In the genomic region with DNA sequence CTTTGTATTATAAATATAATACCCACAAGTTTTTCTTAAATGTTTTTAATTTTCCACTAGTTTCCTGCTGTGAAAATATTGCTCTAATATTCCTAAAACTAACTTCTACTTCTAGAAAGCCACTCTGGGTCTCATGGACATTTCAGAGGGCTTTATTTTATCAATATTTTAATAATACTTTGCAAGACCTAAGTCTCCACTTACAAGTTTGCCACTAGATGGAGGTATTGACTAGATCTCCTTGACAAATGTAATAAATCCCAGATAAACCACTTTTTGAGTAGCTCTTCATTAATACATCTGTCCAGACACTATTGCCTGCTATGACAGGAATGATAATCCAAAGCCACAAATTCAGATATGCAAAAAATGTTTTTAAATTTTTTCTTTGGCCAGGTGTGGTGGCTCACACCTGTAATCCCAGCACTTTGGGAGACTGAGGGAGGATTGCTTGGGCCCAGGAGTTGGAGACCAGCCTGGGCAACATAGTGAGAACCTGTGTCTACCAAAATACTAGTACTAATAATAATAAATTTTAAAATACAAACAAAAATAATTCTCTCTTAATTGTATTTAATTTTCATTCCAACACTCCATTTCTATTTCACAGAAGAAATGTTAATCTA, we compare ENCODE assay signal across 9 cellular contexts.
A peak's percentile ranks its signal among the peaks of the same experiment; 100 is the strongest.
DNase-seq lines count a peak whose midpoint lies in the region; ATAC-seq lines count a peak whose summit lies in the region.
"Had no signal": no experiment of that assay in that cellular context is flagged by ENCODE, and none has a peak within 500 bp of the region (broad histone marks: within the 10 kb centered on the region; RNA-seq: fewer than 3 reads in every experiment).

No MANE protein-coding gene starts in this region.

- H3K27ac Mint-ChIP-seq in activated naive CD4-positive, alpha-beta T cell treated with anti-CD3 and anti-CD28 coated beads, Interleukin-2, amount 10 ng/mL, durations not matched to agents 7 days and 5 days: no peak overlapping the region
- H3K27ac Mint-ChIP-seq: T-helper 1 cell treated with Interleukin-12 subunit alpha and Interleukin-12 subunit beta and Interleukin-4 antibody, amounts not matched to agents 30 μg/mL and 1 μg/mL, for 36 hours had no signal

- H3K9me3 Mint-ChIP-seq in activated naive CD4-positive, alpha-beta T cell treated with anti-CD3 and anti-CD28 coated beads, Interleukin-2, amount 10 ng/mL, durations not matched to agents 7 days and 5 days: no peaks in the 10 kb centered on the region
- H3K9me3 Mint-ChIP-seq: T-helper 1 cell treated with Interleukin-12 subunit alpha and Interleukin-12 subunit beta and Interleukin-4 antibody, amounts not matched to agents 30 μg/mL and 1 μg/mL, for 36 hours had no signal

- H3K4me3 Mint-ChIP-seq in activated naive CD4-positive, alpha-beta T cell treated with anti-CD3 and anti-CD28 coated beads, Interleukin-2, amount 10 ng/mL, durations not matched to agents 7 days and 5 days: no peak overlapping the region
- H3K4me3 Mint-ChIP-seq: T-helper 1 cell treated with Interleukin-12 subunit alpha and Interleukin-12 subunit beta and Interleukin-4 antibody, amounts not matched to agents 30 μg/mL and 1 μg/mL, for 36 hours had no signal

- CTCF ChIA-PET in activated naive CD4-positive, alpha-beta T cell treated with anti-CD3 and anti-CD28 coated beads, Interleukin-2, amount 10 ng/mL, durations not matched to agents 7 days and 5 days (lab: Charles Lee): interaction anchor here (1.0 to 6.2 kb wide), 14 partner anchors 9 to 546 kb away, joined by 3 to 91 read pairs (median 4); a partner anchor contains a TSS

- peak; percentile 76 for DNase-seq in DMS79 treated with DMSO at 0.1 percent for 48 hours (lab: John Stamatoyannopoulos, UW)
- peak; percentile 34 for DNase-seq in LoVo (ENCODE audit: low spot score)
- DNase-seq in SW480 (ENCODE audit: low spot score): peak; percentile 69
- DNase-seq in glomerular visceral epithelial cell (ENCODE audit: extremely low spot score): peak; percentile 42
- no peak for DNase-seq in activated naive CD4-positive, alpha-beta T cell treated with anti-CD3 and anti-CD28 coated beads, Interleukin-2, amount 10 ng/mL, durations not matched to agents 7 days and 5 days
- DNase-seq in activated T-cell treated with anti-CD3 and anti-CD28 coated beads, Interleukin-2, amount 50 U/mL, for 1 hour: no peak

- no peak for ATAC-seq in GM18907 (IDR thresholded peaks at IDR 0.05; ENCODE audit: unreplicated experiment)
- no peak for ATAC-seq in GM18519 (IDR thresholded peaks at IDR 0.05; ENCODE audit: low FRiP score, unreplicated experiment)

- H3K27me3 Mint-ChIP-seq in activated naive CD4-positive, alpha-beta T cell treated with anti-CD3 and anti-CD28 coated beads, Interleukin-2, amount 10 ng/mL, durations not matched to agents 7 days and 5 days: no peaks in the 10 kb centered on the region

- H3K36me3 Mint-ChIP-seq in activated naive CD4-positive, alpha-beta T cell treated with anti-CD3 and anti-CD28 coated beads, Interleukin-2, amount 10 ng/mL, durations not matched to agents 7 days and 5 days: peaks cover 2% of the 10 kb centered on the region

- peaks cover 24% of the 10 kb centered on the region for H3K4me1 Mint-ChIP-seq in activated naive CD4-positive, alpha-beta T cell treated with anti-CD3 and anti-CD28 coated beads, Interleukin-2, amount 10 ng/mL, durations not matched to agents 7 days and 5 days

Comparison
In these comparisons a context has a peak if more than half of its experiments do, and no peak if none do; other contexts are left out.
1. DNase-seq: peak in DMS79 treated with DMSO at 0.1 percent for 48 hours (single experiment), LoVo (single experiment), SW480 (single experiment) and glomerular visceral epithelial cell (single experiment); none in activated naive CD4-positive, alpha-beta T cell treated with anti-CD3 and anti-CD28 coated beads, Interleukin-2, amount 10 ng/mL, durations not matched to agents 7 days and 5 days (single experiment) and activated T-cell treated with anti-CD3 and anti-CD28 coated beads, Interleukin-2, amount 50 U/mL, for 1 hour (single experiment).